ENCODE assay signal across 19 cellular contexts in genomic region chr9:95099321-95100070, GRCh38.
DNase-seq lines count a peak whose midpoint lies in the region; ATAC-seq, FAIRE-seq and TF ChIP-seq lines count a peak whose summit lies in the region.
"Had no signal": no experiment of that assay in that cellular context is flagged by ENCODE, and none has a peak within 500 bp of the region (broad histone marks: within the 10 kb centered on the region; RNA-seq: fewer than 3 reads in every experiment).

No MANE protein-coding gene starts in this region.

- peaks cover 63% of the 10 kb centered on the region for H3K4me1 Mint-ChIP-seq in chondrocyte (ENCODE audit: low read depth)
- H3K4me1 Mint-ChIP-seq: activated naive CD8-positive, alpha-beta T cell treated with anti-CD3 and anti-CD28 coated beads, Interleukin-2, amount 10 ng/mL, durations not matched to agents 7 days and 5 days had no signal

- H3K4me3 ChIP-seq in RWPE2 (ENCODE audit: severe bottlenecking) (no peak overlapping the region), osteoblast (ENCODE audit: insufficient read depth, low read length) (no peak overlapping the region), tibial artery (no peak overlapping the region), hepatocyte (no peak overlapping the region)

- no peak for TF ChIP-seq POLR2A in H54 (IDR thresholded peaks at IDR 0.05; ENCODE audit: low read depth, low read length)

- H3K4me2 ChIP-seq in osteoblast (ENCODE audit: insufficient read depth, low read length) (no peak overlapping the region), hepatocyte (no peak overlapping the region)

- no peaks in the 10 kb centered on the region for H3K27me3 Mint-ChIP-seq in chondrocyte (ENCODE audit: low read depth)
- H3K27me3 Mint-ChIP-seq: activated naive CD8-positive, alpha-beta T cell treated with anti-CD3 and anti-CD28 coated beads, Interleukin-2, amount 10 ng/mL, durations not matched to agents 7 days and 5 days had no signal

- DNase-seq in RWPE2 (ENCODE audit: low spot score) (no peak), chondrocyte (ENCODE audit: low spot score) (no peak), osteoblast (ENCODE audit: insufficient read length, low spot score, missing footprints) (peak; percentile 22), tibial artery (no peak), hepatocyte (ENCODE audit: low spot score) (no peak), H54 (ENCODE audit: insufficient read length, low spot score) (no peak), C1 segment of cervical spinal cord (lab: John Stamatoyannopoulos, UW) (no peak)
- DNase-seq: activated CD4-positive, CD25-positive, alpha-beta regulatory T cell treated with anti-CD3 and anti-CD28 coated beads, Interleukin-2, amount 50 U/mL, for 72 hours; activated naive CD8-positive, alpha-beta T cell treated with anti-CD3 and anti-CD28 coated beads, Interleukin-2, amount 10 ng/mL, durations not matched to agents 7 days and 5 days; effector CD8-positive, alpha-beta T cell; Karpas-422; NCI-H1092 treated with DMSO at 0.1 percent for 48 hours; NCI-H524; nephron progenitor cell; retina; stimulated activated naive CD4-positive, alpha-beta T cell had no signal

- H3K4me3 Mint-ChIP-seq in chondrocyte (ENCODE audit: unreplicated experiment) = no peak overlapping the region
- H3K4me3 Mint-ChIP-seq: activated naive CD8-positive, alpha-beta T cell treated with anti-CD3 and anti-CD28 coated beads, Interleukin-2, amount 10 ng/mL, durations not matched to agents 7 days and 5 days; nephron progenitor cell had no signal

- 97% methylated on average over 24 of the region's 24 CpGs for WGBS in hepatocyte (ENCODE audit: low lambda C conversion rate, missing lambda C conversion rate)

- H3K36me3 ChIP-seq in RWPE2 (ENCODE audit: low read depth) = peaks cover 11% of the 10 kb centered on the region
- peaks cover 4% of the 10 kb centered on the region for H3K36me3 ChIP-seq in osteoblast (ENCODE audit: insufficient read depth, low read length)
- peaks cover 5 to 38% (median 6%) of the 10 kb centered on the region in 3 donors for H3K36me3 ChIP-seq in tibial artery
- no peaks in the 10 kb centered on the region for H3K36me3 ChIP-seq in hepatocyte (replicated peaks; ENCODE audit: insufficient read depth, low read depth)

- no peak for ATAC-seq in RWPE2 (ENCODE audit: low read depth)

- peaks cover 19% of the 10 kb centered on the region for H3K79me2 ChIP-seq in osteoblast (ENCODE audit: insufficient read depth, low read length)
- H3K79me2 ChIP-seq in hepatocyte = peaks cover 11% of the 10 kb centered on the region

- H3K36me3 Mint-ChIP-seq in chondrocyte (ENCODE audit: low read depth) = peaks cover 14% of the 10 kb centered on the region
- H3K36me3 Mint-ChIP-seq: activated naive CD8-positive, alpha-beta T cell treated with anti-CD3 and anti-CD28 coated beads, Interleukin-2, amount 10 ng/mL, durations not matched to agents 7 days and 5 days had no signal

- H3K27ac ChIP-seq in RWPE2 (ENCODE audit: poor library complexity, severe bottlenecking) = peak overlapping the region; percentile 95
- peak overlapping the region; percentile 40 for H3K27ac ChIP-seq in osteoblast (ENCODE audit: low read depth, low read length)
- peak overlapping the region; percentile 42 to 93 for H3K27ac ChIP-seq in tibial artery
- no peak overlapping the region for H3K27ac ChIP-seq in hepatocyte
- H3K27ac ChIP-seq: C4-2B had no signal

- H3K9me2 ChIP-seq in hepatocyte (replicated peaks; ENCODE audit: insufficient read depth) = no peaks in the 10 kb centered on the region

- H3K9me3 ChIP-seq in RWPE2 (ENCODE audit: severe bottlenecking) = no peaks in the 10 kb centered on the region
- H3K9me3 ChIP-seq in osteoblast (ENCODE audit: low read depth, low read length) = no peaks in the 10 kb centered on the region
- no peaks in the 10 kb centered on the region for H3K9me3 ChIP-seq in tibial artery
- H3K9me3 ChIP-seq in hepatocyte (ENCODE audit: low read depth) = no peaks in the 10 kb centered on the region

- H2AFZ ChIP-seq in osteoblast (ENCODE audit: low read length) = no peak overlapping the region
- H2AFZ ChIP-seq in hepatocyte = no peak overlapping the region

- no peaks in the 10 kb centered on the region for H3K9me3 Mint-ChIP-seq in chondrocyte (ENCODE audit: low read depth)
- H3K9me3 Mint-ChIP-seq: activated naive CD8-positive, alpha-beta T cell treated with anti-CD3 and anti-CD28 coated beads, Interleukin-2, amount 10 ng/mL, durations not matched to agents 7 days and 5 days had no signal

- no peak for TF ChIP-seq CTCF in RWPE2 (IDR thresholded peaks at IDR 0.05; ENCODE audit: poor library complexity, severe bottlenecking)
- TF ChIP-seq CTCF in chondrocyte (IDR thresholded peaks at IDR 0.05) = no peak
- no peak for TF ChIP-seq CTCF in osteoblast (IDR thresholded peaks at IDR 0.05; ENCODE audit: extremely low read depth, low read depth, low read length)
- TF ChIP-seq CTCF in tibial artery (IDR thresholded peaks at IDR 0.05) = no peak
- no peak for TF ChIP-seq CTCF in hepatocyte (IDR thresholded peaks at IDR 0.05; ENCODE audit: poor library complexity)

- peak overlapping the region; percentile 8 for H3K27ac Mint-ChIP-seq in chondrocyte (ENCODE audit: unreplicated experiment)
- H3K27ac Mint-ChIP-seq: activated naive CD8-positive, alpha-beta T cell treated with anti-CD3 and anti-CD28 coated beads, Interleukin-2, amount 10 ng/mL, durations not matched to agents 7 days and 5 days had no signal

- FAIRE-seq in H54 (lab: Jason Lieb, UNC) = no peak
- FAIRE-seq: GM12891, islet of Langerhans had no signal

- no peaks in the 10 kb centered on the region for H4K20me1 ChIP-seq in osteoblast (ENCODE audit: insufficient read depth, low read length)
- H4K20me1 ChIP-seq in hepatocyte (ENCODE audit: insufficient read depth, poor library complexity, severe bottlenecking) = no peaks in the 10 kb centered on the region

- H3K27me3 ChIP-seq in RWPE2 (ENCODE audit: insufficient read depth, poor library complexity, severe bottlenecking) (no peaks in the 10 kb centered on the region), osteoblast (ENCODE audit: insufficient read depth, low read length) (no peaks in the 10 kb centered on the region), tibial artery (no peaks in the 10 kb centered on the region), hepatocyte (no peaks in the 10 kb centered on the region)

- H3K4me1 ChIP-seq in RWPE2 (ENCODE audit: insufficient read depth, poor library complexity, severe bottlenecking) (peaks cover 35% of the 10 kb centered on the region), osteoblast (ENCODE audit: insufficient read depth, low read length) (peaks cover 15% of the 10 kb centered on the region), tibial artery (peaks cover 0 to 97% (median 36%) of the 10 kb centered on the region in 4 donors), hepatocyte (ENCODE audit: insufficient read depth) (peaks cover 19% of the 10 kb centered on the region)

- intact Hi-C loops in tibial artery (cut with DNase I; ENCODE audit: low total_unique reads) = no loop called here
